In genomic region chr2:44354761-44355160, GRCh38 we compare ENCODE assay signal across 27 cellular contexts.
"Had no signal": no experiment of that assay in that cellular context is flagged by ENCODE, and none has a peak within 500 bp of the region (broad histone marks: within the 10 kb centered on the region; RNA-seq: fewer than 3 reads in every experiment).

No MANE protein-coding gene starts in this region.

- H3K27ac ChIP-seq: colonic mucosa, coronary artery, dorsolateral prefrontal cortex, epithelial cell of prostate, esophagus muscularis mucosa, foreskin keratinocyte, gastroesophageal sphincter, heart left ventricle, heart right ventricle had no signal

- H3K27ac Mint-ChIP-seq: dendritic cell treated with granulocyte-macrophage colony-stimulating factor and Interleukin-4, amounts not matched to agents 40 ng/mL and 50 ng/mL, for 4 days; effector memory CD8-positive, alpha-beta T cell; endodermal cell had no signal

- H3K9me3 ChIP-seq: colonic mucosa, esophagus muscularis mucosa, gastrocnemius medialis, gastroesophageal sphincter, heart left ventricle, heart right ventricle had no signal

- H3K9me3 Mint-ChIP-seq: dendritic cell treated with granulocyte-macrophage colony-stimulating factor and Interleukin-4, amounts not matched to agents 40 ng/mL and 50 ng/mL, for 4 days; effector memory CD8-positive, alpha-beta T cell; endodermal cell had no signal

- H3K36me3 ChIP-seq: colonic mucosa, gastrocnemius medialis had no signal

- H3K27me3 ChIP-seq: colonic mucosa, dorsolateral prefrontal cortex, esophagus muscularis mucosa, foreskin keratinocyte, gastrocnemius medialis, gastroesophageal sphincter, heart left ventricle, heart right ventricle had no signal

- H3K27me3 Mint-ChIP-seq: dendritic cell treated with granulocyte-macrophage colony-stimulating factor and Interleukin-4, amounts not matched to agents 40 ng/mL and 50 ng/mL, for 4 days; effector memory CD8-positive, alpha-beta T cell had no signal

- H3K4me1 ChIP-seq: foreskin keratinocyte had no signal

- H3K4me3 Mint-ChIP-seq: dendritic cell treated with granulocyte-macrophage colony-stimulating factor and Interleukin-4, amounts not matched to agents 40 ng/mL and 50 ng/mL, for 4 days; effector memory CD8-positive, alpha-beta T cell; endodermal cell had no signal

- FAIRE-seq: colon, endometrium, endothelial cell of umbilical vein, frontal cortex had no signal

- ATAC-seq: effector memory CD8-positive, alpha-beta T cell; esophagus mucosa; foreskin keratinocyte; gastrocnemius medialis; gastroesophageal sphincter; heart left ventricle; heart right ventricle had no signal

- DNase-seq: colonic mucosa; cortex of kidney; dermis blood vessel endothelial cell; dorsolateral prefrontal cortex; effector CD4-positive, alpha-beta T cell; effector CD8-positive, alpha-beta T cell; effector memory CD4-positive, alpha-beta T cell; effector memory CD8-positive, alpha-beta T cell; endodermal cell; foreskin fibroblast; foreskin keratinocyte; foreskin melanocyte; gastrocnemius medialis; glutamatergic neuron; head of caudate nucleus; heart left ventricle; heart right ventricle had no signal

- H3K4me3 ChIP-seq: colonic mucosa, coronary artery, esophagus muscularis mucosa, gastrocnemius medialis, gastroesophageal sphincter, heart left ventricle, heart right ventricle had no signal
